Comparison of ENCODE assay signal across 15 cellular contexts in the genomic region with DNA sequence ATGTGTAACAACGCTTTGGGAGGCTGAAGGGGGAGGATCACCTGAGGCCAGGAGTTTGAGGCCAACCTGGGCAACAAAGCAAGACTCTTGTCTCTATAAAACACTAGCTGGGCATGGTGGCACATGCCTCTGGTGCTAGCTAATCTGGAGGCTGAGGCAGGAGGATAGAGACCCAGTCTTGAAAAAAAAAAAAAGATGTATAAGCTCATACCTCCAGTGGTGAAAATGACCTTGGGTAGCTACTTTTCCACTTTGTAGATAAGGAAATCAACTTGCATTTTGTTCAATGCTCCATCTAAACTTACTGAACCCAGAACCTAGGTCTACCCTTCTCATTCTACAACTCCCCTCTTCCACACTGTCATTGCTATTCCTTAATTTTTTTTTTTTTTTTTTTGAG.
"Had no signal": no experiment of that assay in that cellular context is flagged by ENCODE, and none has a peak within 500 bp of the region (broad histone marks: within the 10 kb centered on the region; RNA-seq: fewer than 3 reads in every experiment).

No MANE protein-coding gene starts in this region.

- H3K4me1 ChIP-seq: right lobe of liver, vagina had no signal

- H3K27ac ChIP-seq: right lobe of liver, transverse colon, vagina had no signal

- H3K9me3 ChIP-seq: right lobe of liver, transverse colon, vagina had no signal

- H3K27me3 ChIP-seq: right lobe of liver, transverse colon, vagina had no signal

- DNase-seq: activated CD4-positive, CD25-positive, alpha-beta regulatory T cell treated with anti-CD3 and anti-CD28 coated beads, Interleukin-2, amount 50 U/mL, for 72 hours; activated naive CD4-positive, alpha-beta T cell; activated naive CD8-positive, alpha-beta T cell treated with anti-CD3 and anti-CD28 coated beads, Interleukin-2, amount 10 ng/mL, durations not matched to agents 7 days and 5 days; activated T-cell treated with anti-CD3 and anti-CD28 coated beads for 4 hours; cerebellar nuclear complex; hippocampal formation; kidney glomerular epithelial cell; mesendoderm; natural killer cell; occipital lobe; right lobe of liver; stimulated activated naive CD8-positive, alpha-beta T cell treated with anti-CD3 and anti-CD28 coated beads, Interleukin-15, Interleukin-2, amounts not matched to agents 100 U/mL and 50 U/mL, for 24 hours; transverse colon had no signal

- ATAC-seq: natural killer cell; stimulated activated naive CD8-positive, alpha-beta T cell treated with anti-CD3 and anti-CD28 coated beads, Interleukin-15, Interleukin-2, amounts not matched to agents 100 U/mL and 50 U/mL, for 24 hours had no signal

- H3K4me3 ChIP-seq: right lobe of liver, smooth muscle cell, transverse colon, vagina had no signal

- H3K4me2 ChIP-seq: smooth muscle cell had no signal
